Comparison of ENCODE assay signal across 1 cellular context in the genomic region with DNA sequence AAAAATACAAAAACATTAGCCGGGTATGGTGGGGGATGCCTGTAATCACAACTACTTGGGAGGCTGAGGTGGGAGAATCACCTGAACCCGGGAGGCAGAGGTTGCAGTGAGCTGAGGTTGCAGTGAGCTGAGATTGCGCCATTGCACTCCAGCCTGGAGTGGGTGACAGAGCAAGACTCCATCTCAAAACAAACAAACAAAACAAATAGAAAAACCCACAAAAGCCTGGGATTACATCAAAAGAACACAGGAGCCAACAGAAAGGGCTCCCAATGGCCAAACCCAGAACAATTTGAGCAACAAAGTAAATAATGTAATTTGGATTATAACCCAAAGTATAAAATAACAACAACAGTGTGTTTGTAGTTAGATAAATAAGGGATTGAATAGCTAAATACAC.
TF ChIP-seq lines count a peak whose summit lies in the region.

No MANE protein-coding gene starts in this region.

TF ChIP-seq in HepG2, 621 proteins besides CTCF, POLR2A, EP300 and RAD21 (continued from another document and continues in another):
- TF ChIP-seq, protein P1, sequence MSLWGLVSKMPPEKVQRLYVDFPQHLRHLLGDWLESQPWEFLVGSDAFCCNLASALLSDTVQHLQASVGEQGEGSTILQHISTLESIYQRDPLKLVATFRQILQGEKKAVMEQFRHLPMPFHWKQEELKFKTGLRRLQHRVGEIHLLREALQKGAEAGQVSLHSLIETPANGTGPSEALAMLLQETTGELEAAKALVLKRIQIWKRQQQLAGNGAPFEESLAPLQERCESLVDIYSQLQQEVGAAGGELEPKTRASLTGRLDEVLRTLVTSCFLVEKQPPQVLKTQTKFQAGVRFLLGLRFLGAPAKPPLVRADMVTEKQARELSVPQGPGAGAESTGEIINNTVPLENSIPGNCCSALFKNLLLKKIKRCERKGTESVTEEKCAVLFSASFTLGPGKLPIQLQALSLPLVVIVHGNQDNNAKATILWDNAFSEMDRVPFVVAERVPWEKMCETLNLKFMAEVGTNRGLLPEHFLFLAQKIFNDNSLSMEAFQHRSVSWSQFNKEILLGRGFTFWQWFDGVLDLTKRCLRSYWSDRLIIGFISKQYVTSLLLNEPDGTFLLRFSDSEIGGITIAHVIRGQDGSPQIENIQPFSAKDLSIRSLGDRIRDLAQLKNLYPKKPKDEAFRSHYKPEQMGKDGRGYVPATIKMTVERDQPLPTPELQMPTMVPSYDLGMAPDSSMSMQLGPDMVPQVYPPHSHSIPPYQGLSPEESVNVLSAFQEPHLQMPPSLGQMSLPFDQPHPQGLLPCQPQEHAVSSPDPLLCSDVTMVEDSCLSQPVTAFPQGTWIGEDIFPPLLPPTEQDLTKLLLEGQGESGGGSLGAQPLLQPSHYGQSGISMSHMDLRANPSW (CRISPR knock-in tag; IDR thresholded peaks at IDR 0.05; ENCODE audit: borderline replicate concordance), result no peak
- TF ChIP-seq RBM39 (IDR thresholded peaks at IDR 0.05; ENCODE audit: low read depth, low read length, poor library complexity, severe bottlenecking) (no peak), ARID5B (CRISPR knock-in tag; IDR thresholded peaks at IDR 0.05) (peak; percentile 92), ZMYM2 (CRISPR knock-in tag; IDR thresholded peaks at IDR 0.05) (peak; percentile 63; the same call in 1 of the 2 replicates), BCL6 (CRISPR knock-in tag; IDR thresholded peaks at IDR 0.05) (peak; percentile 72), ZNF280D (CRISPR knock-in tag; IDR thresholded peaks at IDR 0.05) (peak; percentile 93; the same call in 1 of the 2 replicates), MIER3 (CRISPR knock-in tag; IDR thresholded peaks at IDR 0.05; ENCODE audit: borderline replicate concordance) (peak; percentile 54; the same call in 1 of the 2 replicates), AHDC1 (CRISPR knock-in tag; IDR thresholded peaks at IDR 0.05; ENCODE audit: borderline replicate concordance) (peak; percentile 89; the same call in 1 of the 2 replicates), ZNF780A (CRISPR knock-in tag; IDR thresholded peaks at IDR 0.05) (no peak), ZNF383 (CRISPR knock-in tag; IDR thresholded peaks at IDR 0.05; ENCODE audit: borderline replicate concordance) (no peak), HDAC2 (CRISPR knock-in tag; IDR thresholded peaks at IDR 0.05) (peak; percentile 63; the same call in 1 of the 2 replicates), NRL (CRISPR knock-in tag; IDR thresholded peaks at IDR 0.05; ENCODE audit: borderline replicate concordance) (no peak), ZMYM3 (CRISPR knock-in tag; IDR thresholded peaks at IDR 0.05) (peak; percentile 78), ZNF510 (CRISPR knock-in tag; IDR thresholded peaks at IDR 0.05; ENCODE audit: low read depth) (no peak), HOXA3 (CRISPR knock-in tag; IDR thresholded peaks at IDR 0.05) (no peak; the same call in 1 of the 2 replicates), MAZ (IDR thresholded peaks at IDR 0.05; ENCODE audit: borderline replicate concordance, low read depth, low read length) (no peak), MAZ (CRISPR knock-in tag; IDR thresholded peaks at IDR 0.05; ENCODE audit: low read depth) (peak; percentile 41; the same call in 1 of the 2 replicates), ZNF607 (CRISPR knock-in tag; IDR thresholded peaks at IDR 0.05; ENCODE audit: borderline replicate concordance) (no peak), RCOR2 (CRISPR knock-in tag; IDR thresholded peaks at IDR 0.05) (0 out of 2 replicates have a peak, but pooled peaks have one; percentile 30), FOXO1 (CRISPR knock-in tag; IDR thresholded peaks at IDR 0.05) (peak; percentile 42; the same call in 1 of the 2 replicates), KDM2A (CRISPR knock-in tag; IDR thresholded peaks at IDR 0.05; ENCODE audit: borderline replicate concordance, low read depth) (no peak), CREM (IDR thresholded peaks at IDR 0.05) (peak; percentile 55), CREM (CRISPR knock-in tag; IDR thresholded peaks at IDR 0.05) (no peak), ZC3H4 (CRISPR knock-in tag; IDR thresholded peaks at IDR 0.05; ENCODE audit: borderline replicate concordance) (no peak), RERE (CRISPR knock-in tag; IDR thresholded peaks at IDR 0.05; ENCODE audit: low read depth) (peak; percentile 92), CEBPB (IDR thresholded peaks at IDR 0.05; ENCODE audit: borderline replicate concordance, low read depth, low read length) (peak; percentile 93), ZNF337 (CRISPR knock-in tag; IDR thresholded peaks at IDR 0.05; ENCODE audit: borderline replicate concordance, low read depth) (no peak), ZNF224 (CRISPR knock-in tag; IDR thresholded peaks at IDR 0.05) (0 out of 2 replicates have a peak, but pooled peaks have one; percentile 40)
- TF ChIP-seq, protein P2, sequence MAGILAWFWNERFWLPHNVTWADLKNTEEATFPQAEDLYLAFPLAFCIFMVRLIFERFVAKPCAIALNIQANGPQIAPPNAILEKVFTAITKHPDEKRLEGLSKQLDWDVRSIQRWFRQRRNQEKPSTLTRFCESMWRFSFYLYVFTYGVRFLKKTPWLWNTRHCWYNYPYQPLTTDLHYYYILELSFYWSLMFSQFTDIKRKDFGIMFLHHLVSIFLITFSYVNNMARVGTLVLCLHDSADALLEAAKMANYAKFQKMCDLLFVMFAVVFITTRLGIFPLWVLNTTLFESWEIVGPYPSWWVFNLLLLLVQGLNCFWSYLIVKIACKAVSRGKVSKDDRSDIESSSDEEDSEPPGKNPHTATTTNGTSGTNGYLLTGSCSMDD (CRISPR knock-in tag; IDR thresholded peaks at IDR 0.05), result no peak
- TF ChIP-seq, protein P3, sequence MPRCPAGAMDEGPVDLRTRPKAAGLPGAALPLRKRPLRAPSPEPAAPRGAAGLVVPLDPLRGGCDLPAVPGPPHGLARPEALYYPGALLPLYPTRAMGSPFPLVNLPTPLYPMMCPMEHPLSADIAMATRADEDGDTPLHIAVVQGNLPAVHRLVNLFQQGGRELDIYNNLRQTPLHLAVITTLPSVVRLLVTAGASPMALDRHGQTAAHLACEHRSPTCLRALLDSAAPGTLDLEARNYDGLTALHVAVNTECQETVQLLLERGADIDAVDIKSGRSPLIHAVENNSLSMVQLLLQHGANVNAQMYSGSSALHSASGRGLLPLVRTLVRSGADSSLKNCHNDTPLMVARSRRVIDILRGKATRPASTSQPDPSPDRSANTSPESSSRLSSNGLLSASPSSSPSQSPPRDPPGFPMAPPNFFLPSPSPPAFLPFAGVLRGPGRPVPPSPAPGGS (CRISPR knock-in tag; IDR thresholded peaks at IDR 0.05), result no peak
